ENCODE assay signal across 8 cellular contexts in genomic region chr2:241702405-241703127, GRCh38. TPM values are rescaled to one million over a fixed set of nuclear protein-coding genes. Genes with fewer than 3 reads are reported as not detected.
DNase-seq lines count a peak whose midpoint lies in the region; ATAC-seq and TF ChIP-seq lines count a peak whose summit lies in the region.

No MANE protein-coding gene starts in this region.

- peaks cover 31% of the 10 kb centered on the region for H3K36me3 Mint-ChIP-seq in activated B cell treated with CpG ODN at 0.5 μM for 24 hours (ENCODE audit: low read depth)

- ATAC-seq in GM18867 (IDR thresholded peaks at IDR 0.05; ENCODE audit: unreplicated experiment) (peak; percentile 64), HG03095 (IDR thresholded peaks at IDR 0.05; ENCODE audit: unreplicated experiment) (peak; percentile 64), activated B cell treated with CpG ODN at 0.5 μM for 24 hours (ENCODE audit: low read depth) (peak; percentile 73)

- no peaks in the 10 kb centered on the region for H3K27me3 ChIP-seq in AG04450 (ENCODE audit: control insufficient read depth, insufficient read depth, low read length)

- TF ChIP-seq CTCF in AG04450 (IDR thresholded peaks at IDR 0.05; ENCODE audit: low read depth, low read length): peak; percentile 37
- no peak for TF ChIP-seq CTCF in activated B cell treated with CpG ODN at 0.5 μM for 24 hours (IDR thresholded peaks at IDR 0.05)

- POLR2A ChIA-PET in AG04450 (lab: Yijun Ruan, JAX): interaction anchor here (0.6 to 3.5 kb wide), 7 partner anchors 10 to 62 kb away, joined by 3 to 41 read pairs (median 5); partner anchors contain the start of genes D2HGDH and DTYMK
- POLR2A ChIA-PET in activated B cell treated with CpG ODN at 0.5 μM for 24 hours (lab: Charles Lee): interaction anchor here (0.6 to 6.6 kb wide), 23 partner anchors 8 to 1141 kb away, joined by 3 to 117 read pairs (median 4); partner anchors contain the start of genes ATG4B, CAPN10, D2HGDH and DTYMK

- H3K9me3 Mint-ChIP-seq in activated B cell treated with CpG ODN at 0.5 μM for 24 hours: no peaks in the 10 kb centered on the region

- peaks cover 11% of the 10 kb centered on the region for H3K9me3 ChIP-seq in AG04450 (ENCODE audit: control insufficient read depth, insufficient read depth, low read length)

- intact Hi-C loops in activated B cell treated with CpG ODN at 0.5 μM for 24 hours (cut with micrococcal nuclease): loop anchor here (1.0 to 5.0 kb wide), 6 partner anchors 16 to 870 kb away; partner anchors contain the start of genes ATG4B, DTYMK and THAP4

- H3K27ac Mint-ChIP-seq in activated B cell treated with CpG ODN at 0.5 μM for 24 hours: peak overlapping the region; percentile 79

- peak overlapping the region; percentile 82 for H3K4me3 Mint-ChIP-seq in activated B cell treated with CpG ODN at 0.5 μM for 24 hours

- peak; percentile 52 for DNase-seq in AG04450 (ENCODE audit: low read depth, low spot score)
- DNase-seq in NCI-H2171 (lab: John Stamatoyannopoulos, UW): peak; percentile 38
- DNase-seq in activated B cell treated with CpG ODN at 0.5 μM for 24 hours: peak; percentile 93
- peak in 52 of 61 donors; percentile 4 to 94 (median 83) for DNase-seq in caudate nucleus (lab: John Stamatoyannopoulos, UW)
- DNase-seq in kidney glomerular epithelial cell (lab: John Stamatoyannopoulos, UW): peak; percentile 75
- DNase-seq in stimulated activated CD4-positive, alpha-beta T cell treated with anti-CD3 and anti-CD28 coated beads, Interleukin-1b, Interleukin-23, amount 100 ng/mL, for 4 hours (ENCODE audit: low read depth in 2 of 2): peak; percentile 85 to 87

- peaks cover 26% of the 10 kb centered on the region for H3K4me1 Mint-ChIP-seq in activated B cell treated with CpG ODN at 0.5 μM for 24 hours

- CTCF ChIA-PET in AG04450 (lab: Charles Lee): interaction anchor here (0.6 to 1.9 kb wide), 3 partner anchors 14 to 176 kb away, joined by 4 to 9 read pairs (median 6); no protein-coding TSS in a partner anchor
- CTCF ChIA-PET in activated B cell treated with CpG ODN at 0.5 μM for 24 hours (lab: Charles Lee): interaction anchor here (0.7 to 2.1 kb wide), 8 partner anchors 14 to 248 kb away, joined by 3 to 13 read pairs (median 4); partner anchors contain the start of genes D2HGDH and DTYMK

- peak overlapping the region; percentile 80 for H3K4me3 ChIP-seq in AG04450 (ENCODE audit: low read depth, low read length)

- peak overlapping the region; percentile 39 for H3K27ac ChIP-seq in AG04450 (ENCODE audit: low read depth, low read length)
- H3K27ac ChIP-seq in caudate nucleus (ENCODE audit: low read depth, low read length): peak overlapping the region; percentile 44

- H3K27me3 Mint-ChIP-seq in activated B cell treated with CpG ODN at 0.5 μM for 24 hours: no peaks in the 10 kb centered on the region

RNA-seq across cellular contexts. Expression of gene ING5, which starts 0.7 kb away (rescaled TPM):
- 22.4 and 23.9 TPM in 2 replicates for polyA plus RNA-seq in AG04450 (2011; rRNA removed)
- polyA minus RNA-seq in AG04450 (2011; rRNA and poly(A)+ RNA removed): 14.6 and 20.7 TPM in 2 replicates
- 49.3 and 61.1 TPM in 2 replicates for total RNA-seq in activated B cell treated with CpG ODN at 0.5 μM for 24 hours

RNA-seq across cellular contexts. Expression of gene DTYMK, which starts 16.0 kb away (rescaled TPM):
- polyA plus RNA-seq in AG04450 (2011; rRNA removed): 28.4 and 29.6 TPM in 2 replicates
- polyA minus RNA-seq in AG04450 (2011; rRNA and poly(A)+ RNA removed): 9.9 and 10.1 TPM in 2 replicates
- total RNA-seq in activated B cell treated with CpG ODN at 0.5 μM for 24 hours: 29.2 and 34.7 TPM in 2 replicates

RNA-seq across cellular contexts. Expression of gene D2HGDH, which starts 31.9 kb away (rescaled TPM):
- polyA plus RNA-seq in AG04450 (2011; rRNA removed): 7.3 and 9.5 TPM in 2 replicates
- polyA minus RNA-seq in AG04450 (2011; rRNA and poly(A)+ RNA removed): 7.5 and 9.9 TPM in 2 replicates
- 37.7 and 55.4 TPM in 2 replicates for total RNA-seq in activated B cell treated with CpG ODN at 0.5 μM for 24 hours

Comparison
In these comparisons a context has a peak if more than half of its experiments do, and no peak if none do; other contexts are left out.
1. Peak in every context shown above with its lines: DNase-seq, ATAC-seq, H3K4me3 ChIP-seq and H3K27ac ChIP-seq.
2. DNase-seq: peak in every context shown above with its lines; median percentile 93 in activated B cell treated with CpG ODN at 0.5 μM for 24 hours; 86 in stimulated activated CD4-positive, alpha-beta T cell treated with anti-CD3 and anti-CD28 coated beads, Interleukin-1b, Interleukin-23, amount 100 ng/mL, for 4 hours; 83 in caudate nucleus; 75 in kidney glomerular epithelial cell; 52 in AG04450; 38 in NCI-H2171.